23 cellular contexts compared by ENCODE assay signal in genomic region chr5:179260324-179261070, GRCh38.
DNase-seq lines count a peak whose midpoint lies in the region; ATAC-seq and TF ChIP-seq lines count a peak whose summit lies in the region.
"Had no signal": no experiment of that assay in that cellular context is flagged by ENCODE, and none has a peak within 500 bp of the region (broad histone marks: within the 10 kb centered on the region; RNA-seq: fewer than 3 reads in every experiment).

No MANE protein-coding gene starts in this region.

- no peaks in the 10 kb centered on the region for H3K27me3 ChIP-seq in uterus
- H3K27me3 ChIP-seq: cardiac muscle cell, tibial nerve had no signal

- H3K27ac ChIP-seq in uterus = no peak overlapping the region
- H3K27ac ChIP-seq: cardiac muscle cell, tibial nerve had no signal

- no peaks in the 10 kb centered on the region for H3K9me3 ChIP-seq in uterus
- H3K9me3 ChIP-seq: tibial nerve had no signal

- intact Hi-C loops in posterior cingulate gyrus (cut with DNase I) = loop anchor here (2.0 kb wide), 1 partner anchor 94 kb away; no protein-coding TSS in a partner anchor
- intact Hi-C loops in uterus (cut with DNase I; ENCODE audit: low total_unique reads) = no loop called here

- H3K36me3 Mint-ChIP-seq in glutamatergic neuron (ENCODE audit: unreplicated experiment) = no peaks in the 10 kb centered on the region
- H3K36me3 Mint-ChIP-seq: activated naive CD8-positive, alpha-beta T cell had no signal

- no peak overlapping the region for H3K4me3 Mint-ChIP-seq in glutamatergic neuron (ENCODE audit: unreplicated experiment)
- H3K4me3 Mint-ChIP-seq: activated CD8-positive, alpha-beta T cell treated with anti-CD3 and anti-CD28 coated beads for 36 hours; activated naive CD8-positive, alpha-beta T cell; stimulated activated naive CD8-positive, alpha-beta T cell treated with anti-CD3 and anti-CD28 coated beads, Interleukin-15, Interleukin-2, amounts not matched to agents 100 ng/mL and 50 ng/mL, for 24 hours had no signal

- ATAC-seq in HG03045 (IDR thresholded peaks at IDR 0.05; ENCODE audit: unreplicated experiment) = no peak

- H3K9me3 Mint-ChIP-seq in glutamatergic neuron (ENCODE audit: unreplicated experiment) = peaks cover 7% of the 10 kb centered on the region
- H3K9me3 Mint-ChIP-seq: activated CD8-positive, alpha-beta T cell treated with anti-CD3 and anti-CD28 coated beads for 36 hours; stimulated activated naive CD8-positive, alpha-beta T cell treated with anti-CD3 and anti-CD28 coated beads, Interleukin-15, Interleukin-2, amounts not matched to agents 100 ng/mL and 50 ng/mL, for 24 hours had no signal

- peaks cover 6 to 10% of the 10 kb centered on the region in 2 donors for H3K4me1 ChIP-seq in uterus

- DNase-seq in activated effector memory CD4-positive, alpha-beta T cell treated with anti-CD3 and anti-CD28 coated beads, Interleukin-2, amount 50 U/mL, for 16 hours = peak; percentile 57
- no peak for DNase-seq in activated effector memory CD4-positive, alpha-beta T cell treated with Interleukin-2 at 50 U/mL for 16 hours
- DNase-seq in glutamatergic neuron (no peak), posterior cingulate gyrus (peak in 7 of 10 donors; percentile 2 to 67 (median 11)), uterus (peak; percentile 11 to 13), HuH-7.5 (ENCODE audit: low spot score) (no peak)
- DNase-seq: ACHN; activated CD4-positive, CD25-positive, alpha-beta regulatory T cell; dermis blood vessel endothelial cell; KG1; kidney glomerular epithelial cell; mammary epithelial cell; NCI-H1436 treated with DMSO at 0.1 percent for 48 hours; NCI-H2107; NCI-H446; stimulated activated CD4-positive, alpha-beta T cell treated with anti-CD3 and anti-CD28 coated beads, Interleukin-4, amount 100 ng/mL, for 4 hours; T-helper 9 cell had no signal

- peaks cover 25% of the 10 kb centered on the region for H3K4me1 Mint-ChIP-seq in glutamatergic neuron (ENCODE audit: low read depth, unreplicated experiment)

- no peak for TF ChIP-seq CTCF in glutamatergic neuron (IDR thresholded peaks at IDR 0.05; ENCODE audit: partially characterized antibody, unreplicated experiment)
- no peak for TF ChIP-seq CTCF in uterus (IDR thresholded peaks at IDR 0.05)

- H3K27me3 Mint-ChIP-seq in glutamatergic neuron (ENCODE audit: unreplicated experiment) = peaks cover 10% of the 10 kb centered on the region
- H3K27me3 Mint-ChIP-seq: stimulated activated naive CD8-positive, alpha-beta T cell treated with anti-CD3 and anti-CD28 coated beads, Interleukin-15, Interleukin-2, amounts not matched to agents 100 ng/mL and 50 ng/mL, for 24 hours had no signal

- H3K36me3 ChIP-seq in uterus = no peaks in the 10 kb centered on the region
- H3K36me3 ChIP-seq: cardiac muscle cell, tibial nerve had no signal

- H3K4me3 ChIP-seq in uterus = no peak overlapping the region
- H3K4me3 ChIP-seq: cardiac muscle cell, tibial nerve had no signal

- TF ChIP-seq POLR2A in uterus (IDR thresholded peaks at IDR 0.05) = no peak

- H3K27ac Mint-ChIP-seq in glutamatergic neuron (ENCODE audit: unreplicated experiment) = peak overlapping the region; percentile 34
- H3K27ac Mint-ChIP-seq: activated CD8-positive, alpha-beta T cell treated with anti-CD3 and anti-CD28 coated beads for 36 hours; activated naive CD8-positive, alpha-beta T cell; stimulated activated naive CD8-positive, alpha-beta T cell treated with anti-CD3 and anti-CD28 coated beads, Interleukin-15, Interleukin-2, amounts not matched to agents 100 ng/mL and 50 ng/mL, for 24 hours had no signal

Comparison
In these comparisons a context has a peak if more than half of its experiments do, and no peak if none do; other contexts are left out.
1. DNase-seq: peak in activated effector memory CD4-positive, alpha-beta T cell treated with anti-CD3 and anti-CD28 coated beads, Interleukin-2, amount 50 U/mL, for 16 hours (single experiment), posterior cingulate gyrus (7 of 10) and uterus (2 of 2); none in activated effector memory CD4-positive, alpha-beta T cell treated with Interleukin-2 at 50 U/mL for 16 hours (single experiment), glutamatergic neuron (single experiment) and HuH-7.5 (single experiment).